6 cellular contexts compared by ENCODE assay signal in the genomic region with DNA sequence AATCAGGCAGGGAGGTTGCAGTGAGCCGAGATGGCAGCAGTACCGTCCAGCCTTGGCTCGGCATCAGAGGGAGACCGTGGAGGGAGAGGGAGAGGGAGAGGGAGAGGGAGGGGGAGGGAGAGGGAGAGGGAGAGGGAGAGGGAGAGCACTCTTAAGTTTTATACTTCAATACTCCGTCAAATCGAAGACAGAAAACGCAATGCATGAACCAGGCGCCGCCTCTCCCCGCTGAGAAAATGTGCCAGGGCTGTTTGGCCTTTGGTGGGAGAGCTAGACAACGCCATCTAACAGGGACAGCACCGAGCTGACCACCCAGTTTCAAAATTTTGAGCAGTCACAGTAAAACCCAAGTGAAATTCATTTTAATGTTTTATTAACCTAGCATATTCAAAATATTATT. TPM values are rescaled to one million over a fixed set of nuclear protein-coding genes. Genes with fewer than 3 reads are reported as not detected.
DNase-seq lines count a peak whose midpoint lies in the region; ATAC-seq, FAIRE-seq and TF ChIP-seq lines count a peak whose summit lies in the region.
"Not testable (repeated sequence)": the region's sequence is repeated elsewhere in the genome, so short reads cannot be mapped to it uniquely, and the experiment has no call there.
"Had no signal": no experiment of that assay in that cellular context is flagged by ENCODE, and none has a peak within 500 bp of the region (broad histone marks: within the 10 kb centered on the region; RNA-seq: fewer than 3 reads in every experiment).

No MANE protein-coding gene starts in this region.

- H4K20me1 ChIP-seq in DOHH2 (ENCODE audit: control insufficient read depth, insufficient read depth, low read depth, low read length); OCI-LY7 (ENCODE audit: insufficient read depth, low read length); HepG2 (ENCODE audit: insufficient read depth, low read length): not testable (repeated sequence)

- not testable (repeated sequence) for H3K4me3 Mint-ChIP-seq in activated CD4-positive, alpha-beta T cell treated with anti-CD3 and anti-CD28 coated beads, Interleukin-2, amount 10 ng/mL, durations not matched to agents 24 days and 14 days

- peaks cover 20% of the 10 kb centered on the region for H3K36me3 Mint-ChIP-seq in activated CD4-positive, alpha-beta T cell treated with anti-CD3 and anti-CD28 coated beads, Interleukin-2, amount 10 ng/mL, durations not matched to agents 24 days and 14 days (ENCODE audit: low read depth)

- DNase-seq in OCI-LY7 (ENCODE audit: low spot score); HepG2 (ENCODE audit: low spot score): not testable (repeated sequence)
- peak; percentile 26 for DNase-seq in activated CD4-positive, alpha-beta T cell treated with anti-CD3 and anti-CD28 coated beads, Interleukin-2, amount 10 ng/mL, durations not matched to agents 24 days and 14 days
- peak; percentile 42 for DNase-seq in spleen

- H3K27ac Mint-ChIP-seq in activated CD4-positive, alpha-beta T cell treated with anti-CD3 and anti-CD28 coated beads, Interleukin-2, amount 10 ng/mL, durations not matched to agents 24 days and 14 days = not testable (repeated sequence)

- TF ChIP-seq EP300 in HepG2 (IDR thresholded peaks at IDR 0.05; ENCODE audit: low read depth in 2 of 2, low read length in 2 of 2); HepG2 (CRISPR knock-in tag; IDR thresholded peaks at IDR 0.05; ENCODE audit: borderline replicate concordance): not testable (repeated sequence)

- 93% methylated on average over 11 of the region's 12 CpGs for WGBS in HepG2 (ENCODE audit: low lambda C conversion rate)
- 75 to 87% (median 85%) methylated on average over 8 to 11 of the region's 12 CpGs for WGBS in spleen, 5 donors

- CTCF ChIA-PET in OCI-LY7 (lab: Charles Lee; ENCODE audit: unreplicated experiment); HepG2 (lab: Yijun Ruan, JAX; ENCODE audit: low intra/inter-chr PET ratio, low total read pairs): not testable (repeated sequence)

- not testable (repeated sequence) for H3K9me2 ChIP-seq in DOHH2 (replicated peaks; ENCODE audit: control insufficient read depth, low read length); OCI-LY7 (ENCODE audit: insufficient read depth, low read length)

- peaks cover 15% of the 10 kb centered on the region for H3F3A ChIP-seq in DOHH2 (ENCODE audit: control insufficient read depth, insufficient read depth)

- in situ Hi-C loops in HepG2 (cut with HindIII; ENCODE audit: extremely low pct_ligation_motif_present, low pct_unique_long_range_greater_than_20kb) = not testable (repeated sequence)

- intact Hi-C loops in OCI-LY7 (cut with micrococcal nuclease; ENCODE audit: unreplicated experiment); activated CD4-positive, alpha-beta T cell treated with anti-CD3 and anti-CD28 coated beads, Interleukin-2, amount 10 ng/mL, durations not matched to agents 24 days and 14 days (cut with micrococcal nuclease); HepG2 (cut with micrococcal nuclease; ENCODE audit: unreplicated experiment); spleen (cut with DNase I; ENCODE audit: low total_unique reads): not testable (repeated sequence)

- TF ChIP-seq RAD21 in HepG2 (CRISPR knock-in tag; IDR thresholded peaks at IDR 0.05) = not testable (repeated sequence)

- not testable (repeated sequence) for H3K27me3 Mint-ChIP-seq in activated CD4-positive, alpha-beta T cell treated with anti-CD3 and anti-CD28 coated beads, Interleukin-2, amount 10 ng/mL, durations not matched to agents 24 days and 14 days

- H3K9me3 Mint-ChIP-seq in activated CD4-positive, alpha-beta T cell treated with anti-CD3 and anti-CD28 coated beads, Interleukin-2, amount 10 ng/mL, durations not matched to agents 24 days and 14 days = not testable (repeated sequence)

- BruUV-seq in OCI-LY7 (replicated peaks; lab: Mats Ljungman, UMichigan); HepG2 (replicated peaks; lab: Mats Ljungman, UMichigan): not testable (repeated sequence)

- not testable (repeated sequence) for H3K9ac ChIP-seq in HepG2 (ENCODE audit: insufficient read depth, low read depth, low read length)

- FAIRE-seq in HepG2 (lab: Jason Lieb, UNC) = not testable (repeated sequence)

- not testable (repeated sequence) for H3K4me1 Mint-ChIP-seq in activated CD4-positive, alpha-beta T cell treated with anti-CD3 and anti-CD28 coated beads, Interleukin-2, amount 10 ng/mL, durations not matched to agents 24 days and 14 days

- H3K79me2 ChIP-seq in DOHH2 (ENCODE audit: control insufficient read depth, low read length); OCI-LY7 (ENCODE audit: insufficient read depth, low read depth, low read length); HepG2 (ENCODE audit: insufficient read depth, low read length): not testable (repeated sequence)

- H3K4me2 ChIP-seq in DOHH2 (ENCODE audit: low read length) = peak overlapping the region; percentile 32
- peak overlapping the region; percentile 30 for H3K4me2 ChIP-seq in OCI-LY7 (ENCODE audit: low read length)
- not testable (repeated sequence) for H3K4me2 ChIP-seq in HepG2 (ENCODE audit: low read depth, low read length)

- TF ChIP-seq CTCF in DOHH2 (IDR thresholded peaks at IDR 0.05; ENCODE audit: low read depth, low read length, poor library complexity, severe bottlenecking); OCI-LY7 (conservative IDR thresholded peaks at IDR 0.05; ENCODE audit: low read length); HepG2 (CRISPR knock-in tag; IDR thresholded peaks at IDR 0.05); spleen (IDR thresholded peaks at IDR 0.05 in 8 of 11, conservative IDR thresholded peaks at IDR 0.05 in 3 of 11): not testable (repeated sequence)

- peak overlapping the region; percentile 50; the same call in 1 of the 2 replicates for H2AFZ ChIP-seq in OCI-LY7 (ENCODE audit: low read length)
- not testable (repeated sequence) for H2AFZ ChIP-seq in HepG2 (ENCODE audit: low read length)

- not testable (repeated sequence) for H3K27me3 ChIP-seq in DOHH2 (ENCODE audit: control insufficient read depth, low read length); HepG2 (ENCODE audit: control insufficient read depth in 1 of 2, insufficient read depth in 2 of 2, low read length in 2 of 2); spleen (replicated peaks in 1 of 7)

- ATAC-seq in HepG2 = not testable (repeated sequence)

- H3K36me3 ChIP-seq in DOHH2 (ENCODE audit: control insufficient read depth, low read length) (peaks cover 27% of the 10 kb centered on the region), OCI-LY7 (ENCODE audit: insufficient read depth, low read length) (peaks cover 21% of the 10 kb centered on the region), HepG2 (replicated peaks in 1 of 2; ENCODE audit: control insufficient read depth in 1 of 2, insufficient read depth in 2 of 2, low read length in 2 of 2) (peaks cover 20 to 27% of the 10 kb centered on the region in 2 experiments), spleen (peaks cover 0 to 40% (median 36%) of the 10 kb centered on the region in 6 donors)

- TF ChIP-seq POLR2A in HepG2 (IDR thresholded peaks at IDR 0.05; ENCODE audit: insufficient read depth in 1 of 2, low read depth in 2 of 2, low read length in 2 of 2); spleen (IDR thresholded peaks at IDR 0.05): not testable (repeated sequence)

- peak overlapping the region; percentile 24; the same call in 1 of the 2 replicates for H3K27ac ChIP-seq in DOHH2 (ENCODE audit: low read depth, low read length)
- H3K27ac ChIP-seq in OCI-LY7 (ENCODE audit: low read depth, low read length, poor library complexity, severe bottlenecking) = peak overlapping the region; percentile 12
- not testable (repeated sequence) for H3K27ac ChIP-seq in HepG2 (ENCODE audit: extremely low read length, insufficient read depth, low read length); spleen

- not testable (repeated sequence) for H3K9me3 ChIP-seq in DOHH2 (ENCODE audit: control insufficient read depth, insufficient read depth, low read length); OCI-LY7 (ENCODE audit: low read length); HepG2 (ENCODE audit: low read length); spleen

- H3K4me3 ChIP-seq in DOHH2 (ENCODE audit: low read length) = peak overlapping the region; percentile 7; the same call in 1 of the 2 replicates
- not testable (repeated sequence) for H3K4me3 ChIP-seq in OCI-LY7 (ENCODE audit: low read depth, low read length, poor library complexity, severe bottlenecking); HepG2 (replicated peaks in 1 of 3; ENCODE audit: insufficient read depth in 1 of 3, low read depth in 2 of 3, low read length in 3 of 3); spleen

- POLR2A ChIA-PET in OCI-LY7 (lab: Charles Lee) (interaction anchor here (1.4 to 2.3 kb wide), 2 partner anchors 8 to 11 kb away, joined by 3 to 9 read pairs; no protein-coding TSS in a partner anchor), HepG2 (lab: Yijun Ruan, JAX) (interaction anchor here (0.9 to 1.5 kb wide), 2 partner anchors 9 to 13 kb away, joined by 3 to 9 read pairs; no protein-coding TSS in a partner anchor)

- H3K4me1 ChIP-seq in DOHH2 (ENCODE audit: control insufficient read depth, low read length) (peaks cover 42% of the 10 kb centered on the region), OCI-LY7 (ENCODE audit: insufficient read depth, low read length, poor library complexity, severe bottlenecking) (peaks cover 68% of the 10 kb centered on the region), HepG2 (ENCODE audit: insufficient read depth, low read length) (peaks cover 21% of the 10 kb centered on the region), spleen (peaks cover 0 to 12% (median 3%) of the 10 kb centered on the region in 6 donors)

RNA-seq across cellular contexts. Expression of gene ZFAND2A, which starts 12.1 kb away (rescaled TPM):
- 20.2 and 22.9 TPM in 2 replicates for total RNA-seq in OCI-LY7 (2014; rRNA removed; shearing (Covaris generic))
- total RNA-seq in OCI-LY7 (2022) (20.4 and 24.8 TPM in 2 replicates), HepG2 (2016; rRNA removed; fragmentation: Illumina TruSeq; extraction: Trizol) (140 and 171 TPM in 2 replicates), spleen (10 to 100 TPM; 18.3 to 40.3 (median 22.9) TPM)
- 19.9 and 24.2 TPM in 2 replicates for total RNA-seq in activated CD4-positive, alpha-beta T cell treated with anti-CD3 and anti-CD28 coated beads, Interleukin-2, amount 10 ng/mL, durations not matched to agents 24 days and 14 days
- total RNA-seq in HepG2 (2016; cell fraction: cytosol; rRNA removed; fragmentation: Illumina TruSeq; extraction: Trizol; ENCODE audit: low read depth) = 81.0 and 93.7 TPM in 2 replicates
- total RNA-seq in HepG2 (2016; cell fraction: insoluble cytoplasmic fraction; rRNA removed; fragmentation: Illumina TruSeq; extraction: Trizol) = 144 and 177 TPM in 2 replicates
- 105 and 123 TPM in 2 replicates for total RNA-seq in HepG2 (2016; cell fraction: membrane; rRNA removed; fragmentation: Illumina TruSeq; extraction: Trizol)
- 76.5 and 85.9 TPM in 2 replicates for total RNA-seq in HepG2 (2016; cell fraction: nucleus; rRNA removed; fragmentation: Illumina TruSeq; extraction: Trizol)
- polyA plus RNA-seq in HepG2 (2011; rRNA removed) (153 and 155 TPM in 2 replicates), spleen (10 to 100 TPM; 31.4 to 41.7 (median 32.7) TPM)
- polyA plus RNA-seq in HepG2 (2011; cell fraction: cytosol; rRNA removed) = 116 and 139 TPM in 2 replicates
- 105 and 133 TPM in 2 replicates for polyA plus RNA-seq in HepG2 (2011; cell fraction: nucleus; rRNA removed)
- polyA plus RNA-seq in HepG2 (2012) = 91.5 and 117 TPM in 2 replicates
- 71.0 and 75.6 TPM in 2 replicates for polyA plus RNA-seq in HepG2 (2016; cell fraction: cytosol; fragmentation: Illumina TruSeq; extraction: Trizol; ENCODE audit: low read depth)
- 158 and 167 TPM in 2 replicates for polyA plus RNA-seq in HepG2 (2016; cell fraction: insoluble cytoplasmic fraction; fragmentation: Illumina TruSeq; extraction: Trizol; ENCODE audit: low read depth)
- 89.5 and 100 TPM in 2 replicates for polyA plus RNA-seq in HepG2 (2016; cell fraction: membrane; fragmentation: Illumina TruSeq; extraction: Trizol; ENCODE audit: low read depth)
- 146 and 157 TPM in 2 replicates for polyA plus RNA-seq in HepG2 (2016; cell fraction: nucleus; fragmentation: Illumina TruSeq; extraction: Trizol; ENCODE audit: insufficient read depth, low read depth)
- 24.9 and 155 TPM in 2 replicates for polyA minus RNA-seq in HepG2 (2011; rRNA and poly(A)+ RNA removed; ENCODE audit: low replicate concordance)
- polyA minus RNA-seq in HepG2 (2011; cell fraction: cytosol; rRNA and poly(A)+ RNA removed) = 40.2 and 55.3 TPM in 2 replicates
- polyA minus RNA-seq in HepG2 (2011; cell fraction: nucleus; rRNA and poly(A)+ RNA removed) = 50.2 and 66.8 TPM in 2 replicates

RNA-seq across cellular contexts. Expression of gene GPER1, which starts 60.0 kb away (rescaled TPM):
- 22.9 and 34.9 TPM in 2 replicates for total RNA-seq in OCI-LY7 (2014; rRNA removed; shearing (Covaris generic))
- total RNA-seq in OCI-LY7 (2022) (44.7 and 75.9 TPM in 2 replicates), HepG2 (2016; rRNA removed; fragmentation: Illumina TruSeq; extraction: Trizol) (15.2 and 19.7 TPM in 2 replicates), spleen (10 to 100 TPM in 1 of 7 donors, 1 to 10 TPM in 6; 3.0 to 14.2 (median 6.1) TPM)
- total RNA-seq in activated CD4-positive, alpha-beta T cell treated with anti-CD3 and anti-CD28 coated beads, Interleukin-2, amount 10 ng/mL, durations not matched to agents 24 days and 14 days = 0.09 TPM in 1 of 2 replicates, not detected in the other
- 11.8 and 14.0 TPM in 2 replicates for total RNA-seq in HepG2 (2016; cell fraction: cytosol; rRNA removed; fragmentation: Illumina TruSeq; extraction: Trizol; ENCODE audit: low read depth)
- 14.3 and 19.8 TPM in 2 replicates for total RNA-seq in HepG2 (2016; cell fraction: insoluble cytoplasmic fraction; rRNA removed; fragmentation: Illumina TruSeq; extraction: Trizol)
- total RNA-seq in HepG2 (2016; cell fraction: membrane; rRNA removed; fragmentation: Illumina TruSeq; extraction: Trizol) = 22.2 and 30.5 TPM in 2 replicates
- total RNA-seq in HepG2 (2016; cell fraction: nucleus; rRNA removed; fragmentation: Illumina TruSeq; extraction: Trizol) = 13.6 and 15.7 TPM in 2 replicates
- polyA plus RNA-seq in HepG2 (2011; rRNA removed) (12.7 and 16.4 TPM in 2 replicates), spleen (1 to 10 TPM; 3.7 to 6.4 (median 3.9) TPM)
- polyA plus RNA-seq in HepG2 (2011; cell fraction: cytosol; rRNA removed) = 14.9 and 19.2 TPM in 2 replicates
- polyA plus RNA-seq in HepG2 (2011; cell fraction: nucleus; rRNA removed) = 55.4 and 63.5 TPM in 2 replicates
- polyA plus RNA-seq in HepG2 (2012) = 10.5 and 10.7 TPM in 2 replicates
- polyA plus RNA-seq in HepG2 (2016; cell fraction: cytosol; fragmentation: Illumina TruSeq; extraction: Trizol; ENCODE audit: low read depth) = 9.9 and 11.3 TPM in 2 replicates
- polyA plus RNA-seq in HepG2 (2016; cell fraction: insoluble cytoplasmic fraction; fragmentation: Illumina TruSeq; extraction: Trizol; ENCODE audit: low read depth) = 17.5 and 21.3 TPM in 2 replicates
- 22.0 and 22.5 TPM in 2 replicates for polyA plus RNA-seq in HepG2 (2016; cell fraction: membrane; fragmentation: Illumina TruSeq; extraction: Trizol; ENCODE audit: low read depth)
- polyA plus RNA-seq in HepG2 (2016; cell fraction: nucleus; fragmentation: Illumina TruSeq; extraction: Trizol; ENCODE audit: insufficient read depth, low read depth) = 36.9 and 39.6 TPM in 2 replicates
- polyA minus RNA-seq in HepG2 (2011; rRNA and poly(A)+ RNA removed; ENCODE audit: low replicate concordance) = 7.5 and 47.4 TPM in 2 replicates
- 11.5 and 13.4 TPM in 2 replicates for polyA minus RNA-seq in HepG2 (2011; cell fraction: cytosol; rRNA and poly(A)+ RNA removed)
- polyA minus RNA-seq in HepG2 (2011; cell fraction: nucleus; rRNA and poly(A)+ RNA removed) = 4.2 and 5.7 TPM in 2 replicates
- total RNA-seq: CD4-positive, alpha-beta T cell had no signal
